Comparison of ENCODE assay signal across 29 cellular contexts in genomic region chr9:81969971-81970370, GRCh38. TPM values are rescaled to one million over a fixed set of nuclear protein-coding genes. Genes with fewer than 3 reads are reported as not detected.
A peak's percentile ranks its signal among the peaks of the same experiment; 100 is the strongest.
DNase-seq lines count a peak whose midpoint lies in the region; TF ChIP-seq lines count a peak whose summit lies in the region.
"Had no signal": no experiment of that assay in that cellular context is flagged by ENCODE, and none has a peak within 500 bp of the region (broad histone marks: within the 10 kb centered on the region; RNA-seq: fewer than 3 reads in every experiment).

No MANE protein-coding gene starts in this region.

- peak; percentile 1 for DNase-seq in EH (ENCODE audit: low read depth)
- DNase-seq in MG63: peak; percentile 15
- DNase-seq in chondrocyte (ENCODE audit: low spot score): no peak
- peak; percentile 70 for DNase-seq in kidney tubule cell (ENCODE audit: low spot score)
- DNase-seq in kidney glomerular epithelial cell (lab: John Stamatoyannopoulos, UW): no peak
- DNase-seq in HuH-7.5 (ENCODE audit: low spot score): no peak
- no peak for DNase-seq in activated T-helper 2 cell treated with anti-CD3 and anti-CD28 coated beads, Interferon-gamma antibody, Interleukin-2, Interleukin-4, amounts not matched to agents 10 μg/mL and 5 μg/mL and 100 μg/mL, durations not matched to agents 14 hours and 24 hours and 36 hours (ENCODE audit: low spot score)
- DNase-seq in HPDE6-E6E7 (ENCODE audit: extremely low spot score): no peak
- DNase-seq: activated CD4-positive, alpha-beta T cell treated with anti-CD3 and anti-CD28 coated beads for 4 hours; activated CD8-positive, alpha-beta T cell treated with anti-CD3 and anti-CD28 coated beads, Interleukin-2, amount 10 ng/mL, durations not matched to agents 7 days and 5 days; anterior cingulate cortex; DMS153; esophagus squamous epithelium; glutamatergic neuron; HFFc6; left ventricle myocardium superior; NCI-H1092; NCI-H1694; NCI-H510A; T1000; thyroid gland; WERI-Rb-1 had no signal

- H3K9me3 Mint-ChIP-seq in chondrocyte (ENCODE audit: low read depth): peaks cover 10% of the 10 kb centered on the region
- peaks cover 19% of the 10 kb centered on the region for H3K9me3 Mint-ChIP-seq in activated T-helper 2 cell treated with anti-CD3 and anti-CD28 coated beads, Interferon-gamma antibody, Interleukin-2, Interleukin-4, amounts not matched to agents 10 μg/mL and 5 μg/mL and 100 μg/mL, durations not matched to agents 14 hours and 24 hours and 36 hours
- H3K9me3 Mint-ChIP-seq: HFFc6 had no signal

- H3K27me3 ChIP-seq in MG63: no peaks in the 10 kb centered on the region
- H3K27me3 ChIP-seq: BLaER1 treated with 17β-estradiol and CSF1 and Interleukin-3, amounts not matched to agents 10 nM and 100 nM; esophagus squamous epithelium; thyroid gland had no signal

- no peaks in the 10 kb centered on the region for H3K9me3 ChIP-seq in MG63
- H3K9me3 ChIP-seq: esophagus squamous epithelium, thyroid gland had no signal

- no peaks in the 10 kb centered on the region for H3K4me1 Mint-ChIP-seq in chondrocyte (ENCODE audit: low read depth)
- no peaks in the 10 kb centered on the region for H3K4me1 Mint-ChIP-seq in activated T-helper 2 cell treated with anti-CD3 and anti-CD28 coated beads, Interferon-gamma antibody, Interleukin-2, Interleukin-4, amounts not matched to agents 10 μg/mL and 5 μg/mL and 100 μg/mL, durations not matched to agents 14 hours and 24 hours and 36 hours (ENCODE audit: low read depth)
- H3K4me1 Mint-ChIP-seq: central memory CD8-positive, alpha-beta T cell; mesothelial cell of epicardium had no signal

- no peaks in the 10 kb centered on the region for H3K36me3 ChIP-seq in MG63
- H3K36me3 ChIP-seq: BLaER1 treated with 17β-estradiol and CSF1 and Interleukin-3, amounts not matched to agents 10 nM and 100 nM; esophagus squamous epithelium; thyroid gland; WERI-Rb-1 had no signal

- no peak overlapping the region for H3K27ac Mint-ChIP-seq in chondrocyte (ENCODE audit: unreplicated experiment)
- H3K27ac Mint-ChIP-seq in activated T-helper 2 cell treated with anti-CD3 and anti-CD28 coated beads, Interferon-gamma antibody, Interleukin-2, Interleukin-4, amounts not matched to agents 10 μg/mL and 5 μg/mL and 100 μg/mL, durations not matched to agents 14 hours and 24 hours and 36 hours: no peak overlapping the region
- H3K27ac Mint-ChIP-seq: activated CD8-positive, alpha-beta T cell treated with anti-CD3 and anti-CD28 coated beads, Interleukin-2, amount 10 ng/mL, durations not matched to agents 7 days and 5 days; activated naive CD4-positive, alpha-beta T cell treated with anti-CD3 and anti-CD28 coated beads, Interleukin-2, amount 50 U/mL, for 72 hours; dendritic cell treated with granulocyte-macrophage colony-stimulating factor and Interleukin-4, amounts not matched to agents 40 ng/mL and 50 ng/mL, for 4 days; HFFc6; mesothelial cell of epicardium had no signal

- intact Hi-C loops in activated T-helper 2 cell treated with anti-CD3 and anti-CD28 coated beads, Interferon-gamma antibody, Interleukin-2, Interleukin-4, amounts not matched to agents 10 μg/mL and 5 μg/mL and 100 μg/mL, durations not matched to agents 14 hours and 24 hours and 36 hours (cut with micrococcal nuclease): no loop called here

- H3K27me3 Mint-ChIP-seq in chondrocyte (ENCODE audit: low read depth): peaks cover 2% of the 10 kb centered on the region
- no peaks in the 10 kb centered on the region for H3K27me3 Mint-ChIP-seq in activated T-helper 2 cell treated with anti-CD3 and anti-CD28 coated beads, Interferon-gamma antibody, Interleukin-2, Interleukin-4, amounts not matched to agents 10 μg/mL and 5 μg/mL and 100 μg/mL, durations not matched to agents 14 hours and 24 hours and 36 hours (ENCODE audit: low read depth)
- H3K27me3 Mint-ChIP-seq: central memory CD8-positive, alpha-beta T cell; dendritic cell treated with granulocyte-macrophage colony-stimulating factor and Interleukin-4, amounts not matched to agents 40 ng/mL and 50 ng/mL, for 4 days had no signal

- H3K36me3 Mint-ChIP-seq in chondrocyte (ENCODE audit: low read depth): peaks cover 5% of the 10 kb centered on the region
- H3K36me3 Mint-ChIP-seq in activated T-helper 2 cell treated with anti-CD3 and anti-CD28 coated beads, Interferon-gamma antibody, Interleukin-2, Interleukin-4, amounts not matched to agents 10 μg/mL and 5 μg/mL and 100 μg/mL, durations not matched to agents 14 hours and 24 hours and 36 hours (ENCODE audit: low read depth): no peaks in the 10 kb centered on the region
- H3K36me3 Mint-ChIP-seq: activated naive CD4-positive, alpha-beta T cell treated with anti-CD3 and anti-CD28 coated beads, Interleukin-2, amount 50 U/mL, for 72 hours; mesothelial cell of epicardium had no signal

- TF ChIP-seq CTCF in chondrocyte (IDR thresholded peaks at IDR 0.05): peak; percentile 8

- no peak overlapping the region for H3K4me3 Mint-ChIP-seq in chondrocyte (ENCODE audit: unreplicated experiment)
- no peak overlapping the region for H3K4me3 Mint-ChIP-seq in activated T-helper 2 cell treated with anti-CD3 and anti-CD28 coated beads, Interferon-gamma antibody, Interleukin-2, Interleukin-4, amounts not matched to agents 10 μg/mL and 5 μg/mL and 100 μg/mL, durations not matched to agents 14 hours and 24 hours and 36 hours (ENCODE audit: low read depth)
- H3K4me3 Mint-ChIP-seq: activated CD8-positive, alpha-beta T cell treated with anti-CD3 and anti-CD28 coated beads, Interleukin-2, amount 10 ng/mL, durations not matched to agents 7 days and 5 days; central memory CD8-positive, alpha-beta T cell; dendritic cell treated with granulocyte-macrophage colony-stimulating factor and Interleukin-4, amounts not matched to agents 40 ng/mL and 50 ng/mL, for 4 days; HFFc6; mesothelial cell of epicardium had no signal

- no peak overlapping the region for H3K4me3 ChIP-seq in MG63
- H3K4me3 ChIP-seq: BLaER1 treated with 17β-estradiol and CSF1 and Interleukin-3, amounts not matched to agents 10 nM and 100 nM; esophagus squamous epithelium; thyroid gland had no signal

RNA-seq across cellular contexts. Expression of gene SPATA31D1, which starts 18.6 kb away (rescaled TPM):
- total RNA-seq in MG63 (2014; rRNA removed; shearing (Covaris generic); ENCODE audit: low replicate concordance): not detected in 2 replicates
- total RNA-seq in chondrocyte: not detected in 3 replicates
- total RNA-seq in activated T-helper 2 cell treated with anti-CD3 and anti-CD28 coated beads, Interferon-gamma antibody, Interleukin-2, Interleukin-4, amounts not matched to agents 10 μg/mL and 5 μg/mL and 100 μg/mL, durations not matched to agents 14 hours and 24 hours and 36 hours: not detected in 2 replicates
- total RNA-seq: activated CD8-positive, alpha-beta T cell treated with anti-CD3 and anti-CD28 coated beads, Interleukin-2, amount 10 ng/mL, durations not matched to agents 7 days and 5 days; activated naive CD4-positive, alpha-beta T cell treated with anti-CD3 and anti-CD28 coated beads, Interleukin-2, amount 50 U/mL, for 72 hours; esophagus squamous epithelium; HFFc6; left ventricle myocardium superior; mesothelial cell of epicardium; RPMI7951; SK-MEL-5; thyroid gland had no signal

RNA-seq across cellular contexts. Expression of gene SPATA31D3, which starts 26.7 kb away (rescaled TPM):
- not detected in 2 replicates for total RNA-seq in MG63 (2014; rRNA removed; shearing (Covaris generic); ENCODE audit: low replicate concordance)
- not detected in 3 replicates for total RNA-seq in chondrocyte
- not detected in 2 replicates for total RNA-seq in activated T-helper 2 cell treated with anti-CD3 and anti-CD28 coated beads, Interferon-gamma antibody, Interleukin-2, Interleukin-4, amounts not matched to agents 10 μg/mL and 5 μg/mL and 100 μg/mL, durations not matched to agents 14 hours and 24 hours and 36 hours
- total RNA-seq: activated CD8-positive, alpha-beta T cell treated with anti-CD3 and anti-CD28 coated beads, Interleukin-2, amount 10 ng/mL, durations not matched to agents 7 days and 5 days; activated naive CD4-positive, alpha-beta T cell treated with anti-CD3 and anti-CD28 coated beads, Interleukin-2, amount 50 U/mL, for 72 hours; esophagus squamous epithelium; HFFc6; left ventricle myocardium superior; mesothelial cell of epicardium; RPMI7951; SK-MEL-5; thyroid gland had no signal

RNA-seq across cellular contexts. Expression of gene SPATA31D4, which starts 41.7 kb away (rescaled TPM):
- total RNA-seq in MG63 (2014; rRNA removed; shearing (Covaris generic); ENCODE audit: low replicate concordance): not detected in 2 replicates
- total RNA-seq in chondrocyte: not detected in 3 replicates
- not detected in 2 replicates for total RNA-seq in activated T-helper 2 cell treated with anti-CD3 and anti-CD28 coated beads, Interferon-gamma antibody, Interleukin-2, Interleukin-4, amounts not matched to agents 10 μg/mL and 5 μg/mL and 100 μg/mL, durations not matched to agents 14 hours and 24 hours and 36 hours
- total RNA-seq: activated CD8-positive, alpha-beta T cell treated with anti-CD3 and anti-CD28 coated beads, Interleukin-2, amount 10 ng/mL, durations not matched to agents 7 days and 5 days; activated naive CD4-positive, alpha-beta T cell treated with anti-CD3 and anti-CD28 coated beads, Interleukin-2, amount 50 U/mL, for 72 hours; esophagus squamous epithelium; HFFc6; left ventricle myocardium superior; mesothelial cell of epicardium; RPMI7951; SK-MEL-5; thyroid gland had no signal

Comparison
In these comparisons a context has a peak if more than half of its experiments do, and no peak if none do; other contexts are left out.
1. DNase-seq: peak in EH (single experiment), MG63 (single experiment) and kidney tubule cell (single experiment); none in chondrocyte (single experiment), kidney glomerular epithelial cell (single experiment), HuH-7.5 (single experiment), activated T-helper 2 cell treated with anti-CD3 and anti-CD28 coated beads, Interferon-gamma antibody, Interleukin-2, Interleukin-4, amounts not matched to agents 10 μg/mL and 5 μg/mL and 100 μg/mL, durations not matched to agents 14 hours and 24 hours and 36 hours (single experiment) and HPDE6-E6E7 (single experiment).